In the genomic region with DNA sequence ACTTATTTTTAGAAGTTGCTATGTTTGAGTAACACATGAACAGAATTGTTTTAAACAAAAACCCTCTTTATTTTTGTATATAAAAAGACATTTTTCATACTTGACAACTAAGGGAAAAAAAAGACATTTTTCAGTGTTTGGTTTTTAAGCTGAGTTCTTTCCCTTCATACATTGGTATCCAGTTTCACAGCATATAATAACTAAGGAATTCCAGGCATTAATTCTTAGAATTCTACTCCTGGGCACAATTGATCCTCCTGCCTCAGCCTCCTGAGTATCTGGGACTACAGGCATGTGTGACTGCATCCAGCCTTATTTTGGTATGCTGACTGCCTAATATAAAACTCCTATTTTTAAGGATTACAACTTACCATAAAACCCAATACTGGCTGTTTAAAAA, we compare ENCODE assay signal across 17 cellular contexts. TPM values are rescaled to one million over a fixed set of nuclear protein-coding genes. Genes with fewer than 3 reads are reported as not detected.
DNase-seq lines count a peak whose midpoint lies in the region; FAIRE-seq and TF ChIP-seq lines count a peak whose summit lies in the region.
"Had no signal": no experiment of that assay in that cellular context is flagged by ENCODE, and none has a peak within 500 bp of the region (broad histone marks: within the 10 kb centered on the region; RNA-seq: fewer than 3 reads in every experiment).

No MANE protein-coding gene starts in this region.

- TF ChIP-seq CTCF in ascending aorta (IDR thresholded peaks at IDR 0.05), result no peak
- TF ChIP-seq CTCF in hepatocyte (IDR thresholded peaks at IDR 0.05; ENCODE audit: poor library complexity), result no peak
- TF ChIP-seq CTCF in stomach (IDR thresholded peaks at IDR 0.05), result no peak

- no peak overlapping the region for H3K4me2 ChIP-seq in hepatocyte

- DNase-seq in AG08395 (ENCODE audit: low spot score) (peak; percentile 11), HS-27A (ENCODE audit: low read depth) (peak; percentile 41), ascending aorta (ENCODE audit: low spot score in 2 of 2) (no peak), hepatocyte (ENCODE audit: low spot score) (no peak), DMS153 (lab: John Stamatoyannopoulos, UW) (no peak), GM19239 (ENCODE audit: insufficient read length, low spot score) (no peak), stomach (no peak), NCI-H510A treated with DMSO at 0.1 percent for 48 hours (lab: John Stamatoyannopoulos, UW) (no peak)
- DNase-seq: activated CD4-positive, CD25-positive, alpha-beta regulatory T cell; activated naive CD8-positive, alpha-beta T cell treated with anti-CD3 and anti-CD28 coated beads, Interleukin-2, amount 10 ng/mL, durations not matched to agents 7 days and 5 days; colonic mucosa; esophagus squamous epithelium; NCI-H1092 treated with DMSO at 0.1 percent for 48 hours; NCI-H2227 treated with DMSO at 0.1 percent for 48 hours; posterior cingulate gyrus had no signal

- TF ChIP-seq POLR2A in stomach (IDR thresholded peaks at IDR 0.05), result no peak

- no peak for FAIRE-seq in GM19239 (lab: Jason Lieb, UNC)

- H4K20me1 ChIP-seq in hepatocyte (ENCODE audit: insufficient read depth, poor library complexity, severe bottlenecking), result no peaks in the 10 kb centered on the region

- H3K4me3 ChIP-seq in ascending aorta (no peak overlapping the region), hepatocyte (no peak overlapping the region), stomach (no peak overlapping the region)
- H3K4me3 ChIP-seq: colonic mucosa, esophagus squamous epithelium had no signal

- H3K9me2 ChIP-seq in hepatocyte (replicated peaks; ENCODE audit: insufficient read depth), result no peaks in the 10 kb centered on the region

- H3K4me1 ChIP-seq in ascending aorta (peaks cover 0 to 4% of the 10 kb centered on the region in 2 donors), hepatocyte (ENCODE audit: insufficient read depth) (no peaks in the 10 kb centered on the region), stomach (no peaks in the 10 kb centered on the region)
- H3K4me1 ChIP-seq: colonic mucosa had no signal

- H2AFZ ChIP-seq in hepatocyte, result no peak overlapping the region

- intact Hi-C loops in ascending aorta (cut with DNase I), result no loop called here
- intact Hi-C loops in stomach (cut with DNase I; ENCODE audit: low total_unique reads), result no loop called here

- H3K36me3 ChIP-seq in ascending aorta (no peaks in the 10 kb centered on the region), hepatocyte (replicated peaks; ENCODE audit: insufficient read depth, low read depth) (no peaks in the 10 kb centered on the region), stomach (no peaks in the 10 kb centered on the region)
- H3K36me3 ChIP-seq: colonic mucosa, esophagus squamous epithelium had no signal

- no peaks in the 10 kb centered on the region for H3K27me3 ChIP-seq in ascending aorta
- no peaks in the 10 kb centered on the region for H3K27me3 ChIP-seq in hepatocyte
- H3K27me3 ChIP-seq in stomach, result no peaks in the 10 kb centered on the region
- H3K27me3 ChIP-seq: colonic mucosa, esophagus squamous epithelium had no signal

- H3K9me3 ChIP-seq in ascending aorta (no peaks in the 10 kb centered on the region), hepatocyte (ENCODE audit: low read depth) (no peaks in the 10 kb centered on the region), stomach (no peaks in the 10 kb centered on the region)
- H3K9me3 ChIP-seq: colonic mucosa, esophagus squamous epithelium had no signal

- peak overlapping the region; percentile 46 to 58 for H3K27ac ChIP-seq in ascending aorta
- H3K27ac ChIP-seq in hepatocyte, result peak overlapping the region; percentile 24
- no peak overlapping the region for H3K27ac ChIP-seq in stomach
- H3K27ac ChIP-seq: colonic mucosa, esophagus squamous epithelium had no signal

- no peaks in the 10 kb centered on the region for H3K79me2 ChIP-seq in hepatocyte

- TF ChIP-seq EP300 in stomach (IDR thresholded peaks at IDR 0.05), result no peak

RNA-seq across cellular contexts. Expression of a gene that starts 8.4 kb away (rescaled TPM):
- total RNA-seq in ascending aorta (not detected), hepatocyte (not detected in 2 replicates), stomach (not detected)
- polyA plus RNA-seq in hepatocyte (not detected in 2 replicates), stomach (not detected)
- total RNA-seq: colonic mucosa; esophagus squamous epithelium; T-helper 1 cell treated with Interleukin-12 subunit alpha and Interleukin-12 subunit beta and Interleukin-4 antibody, amounts not matched to agents 30 ng/mL and 1 ng/mL, for 36 hours had no signal
- polyA plus RNA-seq: thymus had no signal

Comparison
In these comparisons a context has a peak if more than half of its experiments do, and no peak if none do; other contexts are left out.
1. DNase-seq: peak in AG08395 (single experiment) and HS-27A (single experiment); none in ascending aorta (0 of 2), hepatocyte (single experiment), DMS153 (single experiment), GM19239 (single experiment), stomach (single experiment) and NCI-H510A treated with DMSO at 0.1 percent for 48 hours (single experiment).
2. H3K27ac ChIP-seq: peak in ascending aorta (2 of 2) and hepatocyte (single experiment); none in stomach (0 of 5).